ENCODE assay signal across 8 cellular contexts in genomic region chr1:17046043-17046657, GRCh38. TPM values are rescaled to one million over a fixed set of nuclear protein-coding genes. Genes with fewer than 3 reads are reported as not detected.
DNase-seq lines count a peak whose midpoint lies in the region; ATAC-seq and TF ChIP-seq lines count a peak whose summit lies in the region.

No MANE protein-coding gene starts in this region.

- no peak for ATAC-seq in PC-3
- no peak for ATAC-seq in GM19395 (IDR thresholded peaks at IDR 0.05; ENCODE audit: unreplicated experiment)
- no peak for ATAC-seq in GM18907 (IDR thresholded peaks at IDR 0.05; ENCODE audit: unreplicated experiment)

- peak; percentile 81 for TF ChIP-seq CTCF in PC-3 (conservative IDR thresholded peaks at IDR 0.05; ENCODE audit: low read depth, low read length)

- H3K79me2 ChIP-seq in PC-3 (ENCODE audit: low read length): peaks cover 59% of the 10 kb centered on the region

- H3K4me3 ChIP-seq in PC-3 (ENCODE audit: low read length): no peak overlapping the region

- no peak overlapping the region for H3K27ac ChIP-seq in PC-3 (ENCODE audit: low read length)

- CTCF ChIA-PET in PC-3 (lab: Charles Lee): interaction anchor here (0.6 to 0.7 kb wide), 3 partner anchors 62 to 85 kb away, joined by 3 to 9 read pairs (median 9); no protein-coding TSS in a partner anchor

- H3K36me3 ChIP-seq in PC-3 (ENCODE audit: low read depth, low read length): peaks cover 46% of the 10 kb centered on the region

- 0 out of 2 replicates have a peak, but pooled peaks cover 1% of the 10 kb centered on the region for H4K20me1 ChIP-seq in PC-3 (ENCODE audit: low read length)

- no peak overlapping the region for H3K9ac ChIP-seq in PC-3 (ENCODE audit: low read length)

- POLR2A ChIA-PET in PC-3 (lab: Charles Lee; ENCODE audit: unreplicated experiment): no interaction called here

- H3K9me3 ChIP-seq in PC-3 (ENCODE audit: low read length): no peaks in the 10 kb centered on the region

- intact Hi-C loops in PC-3 (cut with micrococcal nuclease): loop anchor here (1.0 kb wide), 1 partner anchor 95 kb away; no protein-coding TSS in a partner anchor

- BruUV-seq in PC-3 (replicated peaks; lab: Mats Ljungman, UMichigan): no TSS peak

- H3F3A ChIP-seq in PC-3 (ENCODE audit: low read length, unreplicated experiment): no peaks in the 10 kb centered on the region

- H3K9me2 ChIP-seq in PC-3 (replicated peaks; ENCODE audit: low read length): no peaks in the 10 kb centered on the region

- DNase-seq in DMS114 treated with DMSO at 0.1 percent for 48 hours (lab: John Stamatoyannopoulos, UW; ENCODE audit: unreplicated experiment) (peak; percentile 52), HS-5 (ENCODE audit: low read depth) (peak; percentile 23), PC-3 (peak; percentile 69), dermis microvascular lymphatic vessel endothelial cell (ENCODE audit: low read depth in 2 of 2) (peak; percentile 61 to 74), midbrain (lab: John Stamatoyannopoulos, UW) (peak; percentile 67), activated gamma-delta T cell treated with Interleukin-2 at 50 U/mL for 16 hours (no peak)

- no peaks in the 10 kb centered on the region for H3K27me3 ChIP-seq in PC-3 (ENCODE audit: low read length)

- H2AFZ ChIP-seq in PC-3 (ENCODE audit: low read length): no peak overlapping the region

- H3K4me1 ChIP-seq in PC-3 (ENCODE audit: insufficient read depth, low read length): no peaks in the 10 kb centered on the region

- no peak overlapping the region for H3K4me2 ChIP-seq in PC-3 (ENCODE audit: low read length)

RNA-seq across cellular contexts. Expression of gene SDHB, which starts 7.7 kb away (rescaled TPM):
- total RNA-seq in PC-3 (2014; rRNA removed) (283 and 336 TPM in 2 replicates), dermis microvascular lymphatic vessel endothelial cell (134 and 143 TPM in 2 replicates)

RNA-seq across cellular contexts. Expression of gene ATP13A2, which starts 34.4 kb away (rescaled TPM):
- total RNA-seq in PC-3 (2014; rRNA removed) (48.4 and 51.9 TPM in 2 replicates), dermis microvascular lymphatic vessel endothelial cell (25.0 and 55.6 TPM in 2 replicates)
